In genomic region chr4:6269651-6270511, GRCh38 we compare ENCODE assay signal across 8 cellular contexts. TPM values are rescaled to one million over a fixed set of nuclear protein-coding genes. Genes with fewer than 3 reads are reported as not detected.
DNase-seq lines count a peak whose midpoint lies in the region; ATAC-seq and TF ChIP-seq lines count a peak whose summit lies in the region.

A gene with protein sequence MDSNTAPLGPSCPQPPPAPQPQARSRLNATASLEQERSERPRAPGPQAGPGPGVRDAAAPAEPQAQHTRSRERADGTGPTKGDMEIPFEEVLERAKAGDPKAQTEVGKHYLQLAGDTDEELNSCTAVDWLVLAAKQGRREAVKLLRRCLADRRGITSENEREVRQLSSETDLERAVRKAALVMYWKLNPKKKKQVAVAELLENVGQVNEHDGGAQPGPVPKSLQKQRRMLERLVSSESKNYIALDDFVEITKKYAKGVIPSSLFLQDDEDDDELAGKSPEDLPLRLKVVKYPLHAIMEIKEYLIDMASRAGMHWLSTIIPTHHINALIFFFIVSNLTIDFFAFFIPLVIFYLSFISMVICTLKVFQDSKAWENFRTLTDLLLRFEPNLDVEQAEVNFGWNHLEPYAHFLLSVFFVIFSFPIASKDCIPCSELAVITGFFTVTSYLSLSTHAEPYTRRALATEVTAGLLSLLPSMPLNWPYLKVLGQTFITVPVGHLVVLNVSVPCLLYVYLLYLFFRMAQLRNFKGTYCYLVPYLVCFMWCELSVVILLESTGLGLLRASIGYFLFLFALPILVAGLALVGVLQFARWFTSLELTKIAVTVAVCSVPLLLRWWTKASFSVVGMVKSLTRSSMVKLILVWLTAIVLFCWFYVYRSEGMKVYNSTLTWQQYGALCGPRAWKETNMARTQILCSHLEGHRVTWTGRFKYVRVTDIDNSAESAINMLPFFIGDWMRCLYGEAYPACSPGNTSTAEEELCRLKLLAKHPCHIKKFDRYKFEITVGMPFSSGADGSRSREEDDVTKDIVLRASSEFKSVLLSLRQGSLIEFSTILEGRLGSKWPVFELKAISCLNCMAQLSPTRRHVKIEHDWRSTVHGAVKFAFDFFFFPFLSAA (plus strand): TSS chr4:6269850. CDS start chr4:6277456, 7,606 bp downstream.

- peak within 1 kb of the TSS; percentile 94 for H3K9ac ChIP-seq in adipocyte (ENCODE audit: low read length)

- H3K9me3 ChIP-seq in adipocyte (ENCODE audit: control insufficient read depth, low read length) (no peaks in the 10 kb centered on the region), ovary (no peaks in the 10 kb centered on the region), thoracic aorta (no peaks in the 10 kb centered on the region)

- DNase-seq in NCI-H1092 treated with DMSO at 0.1 percent for 48 hours (lab: John Stamatoyannopoulos, UW) (peak; percentile 95), SW480 (ENCODE audit: low spot score) (peak; percentile 95), adipocyte (ENCODE audit: low read depth) (peak; percentile 99), Right ventricle myocardium superior (peak; percentile 99), ovary (peak; percentile 99 to 100 (median 99)), thoracic aorta (ENCODE audit: low spot score) (peak; percentile 92)

- peak; percentile 76 for TF ChIP-seq POLR2A in ovary (IDR thresholded peaks at IDR 0.05)

- peak; percentile 100 for ATAC-seq in HG02571 (IDR thresholded peaks at IDR 0.05; ENCODE audit: unreplicated experiment)
- ATAC-seq in Right ventricle myocardium superior (ENCODE audit: poor library complexity): peak; percentile 97
- peak; percentile 90 for ATAC-seq in thoracic aorta (ENCODE audit: insufficient number of reproducible peaks, low FRiP score, low read depth)

- peak within 1 kb of the TSS; percentile 71 to 82 for H3K27ac ChIP-seq in ovary
- H3K27ac ChIP-seq in thoracic aorta: peak within 1 kb of the TSS; percentile 92 to 96

- intact Hi-C loops in Right ventricle myocardium superior (cut with DNase I) (no loop called here), ovary (cut with DNase I) (loop anchor here in 1 of 4 donors (10.0 kb wide), 1 partner anchor 515 kb away; the partner anchor contains the start of gene KIAA0232)

- H3K4me1 ChIP-seq in adipocyte (ENCODE audit: control insufficient read depth, insufficient read depth, low read length): peaks cover 51% of the 10 kb centered on the region
- peaks cover 34% of the 10 kb centered on the region for H3K4me1 ChIP-seq in ovary (ENCODE audit: insufficient read depth)
- peaks cover 41 to 52% of the 10 kb centered on the region in 2 donors for H3K4me1 ChIP-seq in thoracic aorta (ENCODE audit: control insufficient read depth in 1 of 2, low read depth in 2 of 2)

- H3K36me3 ChIP-seq in adipocyte (ENCODE audit: control insufficient read depth, insufficient read depth, low read length, severe bottlenecking) (no peaks in the 10 kb centered on the region), ovary (no peaks in the 10 kb centered on the region), thoracic aorta (no peaks in the 10 kb centered on the region)

- H3K27me3 ChIP-seq in adipocyte (replicated peaks; ENCODE audit: control insufficient read depth, insufficient read depth, low read length): peaks cover 11% of the 10 kb centered on the region
- no peaks in the 10 kb centered on the region for H3K27me3 ChIP-seq in ovary
- no peaks in the 10 kb centered on the region for H3K27me3 ChIP-seq in thoracic aorta (replicated peaks; ENCODE audit: insufficient read depth)

- TF ChIP-seq CTCF in ovary (IDR thresholded peaks at IDR 0.05) (no peak), thoracic aorta (IDR thresholded peaks at IDR 0.05) (no peak)

- WGBS in ovary, 3 donors: 0% methylated on average over 43 to 99 of the region's 99 CpGs

- H3K4me3 ChIP-seq in GM08714 (ENCODE audit: low read length) (peak within 1 kb of the TSS; percentile 84), adipocyte (ENCODE audit: low read length) (peak within 1 kb of the TSS; percentile 93), ovary (peak within 1 kb of the TSS; percentile 96), thoracic aorta (peak within 1 kb of the TSS; percentile 83)

- TF ChIP-seq EP300 in ovary (IDR thresholded peaks at IDR 0.05): no peak

RNA-seq across cellular contexts. Expression of the gene that starts here (rescaled TPM):
- total RNA-seq in Right ventricle myocardium superior: 81.7 TPM
- total RNA-seq in ovary: 100 to 1,000 TPM in 5 of 7 donors, 10 to 100 TPM in 2; 57.4 to 174 (median 140) TPM
- polyA plus RNA-seq in ovary: 100 to 1,000 TPM in 1 of 2 donors, 10 to 100 TPM in 1; 33.2 to 111 TPM
- total RNA-seq in thoracic aorta: 100 to 1,000 TPM in 1 of 2 donors, 10 to 100 TPM in 1; 77.9 to 131 TPM

Comparison
In these comparisons a context has a peak if more than half of its experiments do, and no peak if none do; other contexts are left out.
1. Peak in every context shown above with its lines: DNase-seq, ATAC-seq, H3K4me3 ChIP-seq and H3K27ac ChIP-seq.